In genomic region chr6:111796310-111796918, GRCh38 we compare ENCODE assay signal across 30 cellular contexts.
DNase-seq lines count a peak whose midpoint lies in the region; ATAC-seq and TF ChIP-seq lines count a peak whose summit lies in the region.
"Had no signal": no experiment of that assay in that cellular context is flagged by ENCODE, and none has a peak within 500 bp of the region (broad histone marks: within the 10 kb centered on the region; RNA-seq: fewer than 3 reads in every experiment).

No MANE protein-coding gene starts in this region.

- no peak overlapping the region for H3K4me3 ChIP-seq in HEK293 (ENCODE audit: low read depth, low read length)
- no peak overlapping the region for H3K4me3 ChIP-seq in naive thymus-derived CD4-positive, alpha-beta T cell (ENCODE audit: low read length)
- no peak overlapping the region for H3K4me3 ChIP-seq in OCI-LY7 (ENCODE audit: low read depth, low read length, poor library complexity, severe bottlenecking)
- H3K4me3 ChIP-seq: breast epithelium, MG63, skin epidermis had no signal

- no peaks in the 10 kb centered on the region for H3K9me2 ChIP-seq in OCI-LY7 (ENCODE audit: insufficient read depth, low read length)

- no peak overlapping the region for H2AFZ ChIP-seq in OCI-LY7 (ENCODE audit: low read length)

- TF ChIP-seq CTCF in HEK293 (tag by site-specific recombination; IDR thresholded peaks at IDR 0.05) (no peak), OCI-LY7 (conservative IDR thresholded peaks at IDR 0.05; ENCODE audit: low read length) (no peak)

- H3K4me2 ChIP-seq in OCI-LY7 (ENCODE audit: low read length) = no peak overlapping the region

- H3K27me3 Mint-ChIP-seq in activated T-cell treated with anti-CD3 and anti-CD28 coated beads, Interleukin-2, amount 50 U/mL, for 72 hours (ENCODE audit: low read depth) = no peaks in the 10 kb centered on the region
- no peaks in the 10 kb centered on the region for H3K27me3 Mint-ChIP-seq in activated T-helper 17 cell treated with anti-CD3 and anti-CD28 coated beads, Interleukin-2, amount 50 U/mL, for 72 hours
- H3K27me3 Mint-ChIP-seq in naive thymus-derived CD4-positive, alpha-beta T cell = no peaks in the 10 kb centered on the region
- H3K27me3 Mint-ChIP-seq: naive B cell had no signal

- H3K36me3 ChIP-seq in HEK293 (ENCODE audit: control insufficient read depth in 2 of 2, insufficient read depth in 1 of 2, low read length in 2 of 2) = no peaks in the 10 kb centered on the region
- peaks cover 0 to 6% (median 0%) of the 10 kb centered on the region in 3 experiments for H3K36me3 ChIP-seq in naive thymus-derived CD4-positive, alpha-beta T cell (ENCODE audit: control insufficient read depth in 2 of 3, insufficient read depth in 3 of 3, low read length in 3 of 3)
- no peaks in the 10 kb centered on the region for H3K36me3 ChIP-seq in OCI-LY7 (ENCODE audit: insufficient read depth, low read length)
- H3K36me3 ChIP-seq: breast epithelium, MG63 had no signal

- H3K9me3 ChIP-seq in HEK293 (ENCODE audit: control insufficient read depth, insufficient read depth, low read depth, low read length) (no peaks in the 10 kb centered on the region), OCI-LY7 (ENCODE audit: low read length) (no peaks in the 10 kb centered on the region)
- no peaks in the 10 kb centered on the region for H3K9me3 ChIP-seq in naive thymus-derived CD4-positive, alpha-beta T cell (ENCODE audit: control insufficient read depth in 2 of 3, low read length in 3 of 3)
- H3K9me3 ChIP-seq: breast epithelium, MG63 had no signal

- H3K4me3 Mint-ChIP-seq in activated T-cell treated with anti-CD3 and anti-CD28 coated beads, Interleukin-2, amount 50 U/mL, for 72 hours = peak overlapping the region; percentile 46 to 98
- H3K4me3 Mint-ChIP-seq in activated T-helper 17 cell treated with anti-CD3 and anti-CD28 coated beads, Interleukin-2, amount 50 U/mL, for 72 hours = peak overlapping the region; percentile 87
- H3K4me3 Mint-ChIP-seq in naive thymus-derived CD4-positive, alpha-beta T cell = peak overlapping the region in 1 of 10 donors; percentile 71
- H3K4me3 Mint-ChIP-seq: mesothelial cell of epicardium, naive B cell, WTC11 had no signal

- no peak overlapping the region for H3K27ac ChIP-seq in HEK293 (ENCODE audit: extremely low read depth, low read depth, low read length)
- peak overlapping the region; percentile 30 for H3K27ac ChIP-seq in naive thymus-derived CD4-positive, alpha-beta T cell (ENCODE audit: low read depth, low read length)
- H3K27ac ChIP-seq in OCI-LY7 (ENCODE audit: low read depth, low read length, poor library complexity, severe bottlenecking) = no peak overlapping the region
- H3K27ac ChIP-seq: breast epithelium, epithelial cell of prostate had no signal

- BruUV-seq in OCI-LY7 (replicated peaks; lab: Mats Ljungman, UMichigan) = no TSS peak

- CTCF ChIA-PET in HEK293 (lab: Yijun Ruan, JAX) = interaction anchor here (0.7 to 1.9 kb wide), 2 partner anchors 14 to 86 kb away, joined by 3 to 6 read pairs; no protein-coding TSS in a partner anchor
- CTCF ChIA-PET in naive thymus-derived CD4-positive, alpha-beta T cell (lab: Charles Lee) = no interaction called here
- CTCF ChIA-PET in OCI-LY7 (lab: Charles Lee; ENCODE audit: unreplicated experiment) = no interaction called here

- peaks cover 7% of the 10 kb centered on the region; the same call in 1 of the 2 replicates for H3K4me1 ChIP-seq in HEK293 (ENCODE audit: control insufficient read depth, insufficient read depth, low read length)
- H3K4me1 ChIP-seq in naive thymus-derived CD4-positive, alpha-beta T cell (ENCODE audit: control insufficient read depth in 2 of 2, insufficient read depth in 2 of 2, low read length in 2 of 2) = peaks cover 52 to 59% of the 10 kb centered on the region in 2 donors
- no peaks in the 10 kb centered on the region for H3K4me1 ChIP-seq in OCI-LY7 (ENCODE audit: insufficient read depth, low read length, poor library complexity, severe bottlenecking)

- H3K36me3 Mint-ChIP-seq in activated T-cell treated with anti-CD3 and anti-CD28 coated beads, Interleukin-2, amount 50 U/mL, for 72 hours (ENCODE audit: insufficient read depth in 2 of 2) = peaks cover 2 to 16% of the 10 kb centered on the region in 2 donors
- peaks cover 84% of the 10 kb centered on the region for H3K36me3 Mint-ChIP-seq in activated T-helper 17 cell treated with anti-CD3 and anti-CD28 coated beads, Interleukin-2, amount 50 U/mL, for 72 hours (ENCODE audit: low read depth)
- H3K36me3 Mint-ChIP-seq in naive thymus-derived CD4-positive, alpha-beta T cell = peaks cover 0 to 24% (median 5%) of the 10 kb centered on the region in 5 donors
- H3K36me3 Mint-ChIP-seq: mesothelial cell of epicardium, WTC11 had no signal

- peak overlapping the region; percentile 100 for H3K27ac Mint-ChIP-seq in activated T-cell treated with anti-CD3 and anti-CD28 coated beads, Interleukin-2, amount 50 U/mL, for 72 hours
- peak overlapping the region; percentile 97 for H3K27ac Mint-ChIP-seq in activated T-helper 17 cell treated with anti-CD3 and anti-CD28 coated beads, Interleukin-2, amount 50 U/mL, for 72 hours
- peak overlapping the region in 7 of 9 donors; percentile 46 to 86 (median 59) for H3K27ac Mint-ChIP-seq in naive thymus-derived CD4-positive, alpha-beta T cell
- H3K27ac Mint-ChIP-seq: mesothelial cell of epicardium, WTC11 had no signal

- no peaks in the 10 kb centered on the region for H3K9me3 Mint-ChIP-seq in activated T-cell treated with anti-CD3 and anti-CD28 coated beads, Interleukin-2, amount 50 U/mL, for 72 hours
- no peaks in the 10 kb centered on the region for H3K9me3 Mint-ChIP-seq in activated T-helper 17 cell treated with anti-CD3 and anti-CD28 coated beads, Interleukin-2, amount 50 U/mL, for 72 hours
- no peaks in the 10 kb centered on the region for H3K9me3 Mint-ChIP-seq in naive thymus-derived CD4-positive, alpha-beta T cell
- H3K9me3 Mint-ChIP-seq: mesothelial cell of epicardium, naive B cell, WTC11 had no signal

- ATAC-seq in activated T-cell treated with anti-CD3 and anti-CD28 coated beads, Interleukin-2, amount 50 U/mL, for 72 hours (replicated peaks in 1 of 2) = peak; percentile 23 to 24
- ATAC-seq in activated T-helper 17 cell treated with anti-CD3 and anti-CD28 coated beads, Interleukin-2, amount 50 U/mL, for 72 hours (replicated peaks) = no peak
- no peak for ATAC-seq in naive thymus-derived CD4-positive, alpha-beta T cell
- ATAC-seq in GM18873 (IDR thresholded peaks at IDR 0.05; ENCODE audit: low FRiP score, unreplicated experiment) = no peak
- ATAC-seq: HCT116, Panc1, WTC11 had no signal

- no peaks in the 10 kb centered on the region for H3K27me3 ChIP-seq in naive thymus-derived CD4-positive, alpha-beta T cell (ENCODE audit: control insufficient read depth in 2 of 2, insufficient read depth in 2 of 2, low read length in 2 of 2)
- H3K27me3 ChIP-seq: breast epithelium, MG63 had no signal

- DNase-seq in activated T-cell treated with anti-CD3 and anti-CD28 coated beads, Interleukin-2, amount 50 U/mL, for 72 hours = peak in 1 of 2 donors; percentile 24
- no peak for DNase-seq in activated T-cell treated with anti-CD3 and anti-CD28 coated beads, Interleukin-2, amount 50 U/mL, for 1 hour
- no peak for DNase-seq in naive thymus-derived CD4-positive, alpha-beta T cell
- DNase-seq in SW480 (ENCODE audit: low spot score) = no peak
- no peak for DNase-seq in OCI-LY7 (ENCODE audit: low spot score)
- DNase-seq: ACHN; activated CD8-positive, alpha-beta memory T cell treated with anti-CD3 and anti-CD28 coated beads for 24 hours; amygdala; Calu3; DND-41; effector CD4-positive, alpha-beta T cell; MG63; naive B cell; NCI-H1105 treated with DMSO at 0.1 percent for 48 hours; NCI-H2029; NCI-H524 treated with DMSO at 0.1 percent for 48 hours; occipital lobe; retina; SHP77; trophoblast cell had no signal

- no peaks in the 10 kb centered on the region for H4K20me1 ChIP-seq in OCI-LY7 (ENCODE audit: insufficient read depth, low read length)

- POLR2A ChIA-PET in HEK293 (lab: Yijun Ruan, JAX) (no interaction called here), OCI-LY7 (lab: Charles Lee) (interaction anchor here (1.3 kb wide), 1 partner anchor 32 kb away, joined by 3 read pairs; no protein-coding TSS in a partner anchor)
- POLR2A ChIA-PET in naive thymus-derived CD4-positive, alpha-beta T cell (lab: Charles Lee) = interaction anchor here (0.8 to 1.2 kb wide), 2 partner anchors 62 to 245 kb away, joined by 3 to 4 read pairs; no protein-coding TSS in a partner anchor

- H3K4me1 Mint-ChIP-seq in activated T-cell treated with anti-CD3 and anti-CD28 coated beads, Interleukin-2, amount 50 U/mL, for 72 hours (ENCODE audit: low read depth) = peaks cover 39% of the 10 kb centered on the region
- H3K4me1 Mint-ChIP-seq in activated T-helper 17 cell treated with anti-CD3 and anti-CD28 coated beads, Interleukin-2, amount 50 U/mL, for 72 hours = peaks cover 81% of the 10 kb centered on the region
- peaks cover 30 to 79% (median 34%) of the 10 kb centered on the region in 7 donors for H3K4me1 Mint-ChIP-seq in naive thymus-derived CD4-positive, alpha-beta T cell

- no peaks in the 10 kb centered on the region for H3K79me2 ChIP-seq in OCI-LY7 (ENCODE audit: insufficient read depth, low read depth, low read length)

- intact Hi-C loops in naive thymus-derived CD4-positive, alpha-beta T cell (cut with micrococcal nuclease) = loop anchor here in 1 of 2 donors (1.0 kb wide), 1 partner anchor 8 kb away; no protein-coding TSS in a partner anchor
- intact Hi-C loops in OCI-LY7 (cut with micrococcal nuclease; ENCODE audit: unreplicated experiment) = no loop called here

TF ChIP-seq in HEK293, 187 proteins besides CTCF, POLR2A, EP300 and RAD21 (continues in another document):
- peak; percentile 92 for TF ChIP-seq ZNF664 (tag by site-specific recombination; IDR thresholded peaks at IDR 0.05)

Comparison
In these comparisons a context has a peak if more than half of its experiments do, and no peak if none do; other contexts are left out.
1. ATAC-seq: peak in activated T-cell treated with anti-CD3 and anti-CD28 coated beads, Interleukin-2, amount 50 U/mL, for 72 hours (2 of 2); none in activated T-helper 17 cell treated with anti-CD3 and anti-CD28 coated beads, Interleukin-2, amount 50 U/mL, for 72 hours (single experiment), naive thymus-derived CD4-positive, alpha-beta T cell (single experiment) and GM18873 (single experiment).
2. Peak in every context shown above with its lines, with median percentiles within 50 percentile points of each other: H3K27ac Mint-ChIP-seq.